In genomic region chr1:235068155-235069121, GRCh38 we compare ENCODE assay signal across 1 cellular context.
A peak's percentile ranks its signal among the peaks of the same experiment; 100 is the strongest.
TF ChIP-seq lines count a peak whose summit lies in the region.

No MANE protein-coding gene starts in this region.

TF ChIP-seq in HepG2, 621 proteins besides CTCF, POLR2A, EP300 and RAD21 (continued from another document and continues in another):
- TF ChIP-seq ZNF710 (CRISPR knock-in tag; IDR thresholded peaks at IDR 0.05; ENCODE audit: borderline replicate concordance), result peak; percentile 67; the same call in 1 of the 2 replicates
- no peak for TF ChIP-seq ZNF441 (CRISPR knock-in tag; IDR thresholded peaks at IDR 0.05; ENCODE audit: borderline replicate concordance)
- TF ChIP-seq ZNF761 (CRISPR knock-in tag; conservative IDR thresholded peaks at IDR 0.05), result no peak
- no peak for TF ChIP-seq ZNF274 (CRISPR knock-in tag; IDR thresholded peaks at IDR 0.05)
- peak; percentile 46; the same call in 1 of the 2 replicates for TF ChIP-seq TFDP1 (CRISPR knock-in tag; IDR thresholded peaks at IDR 0.05; ENCODE audit: borderline replicate concordance)
- no peak for TF ChIP-seq TMF1 (CRISPR knock-in tag; IDR thresholded peaks at IDR 0.05; ENCODE audit: low read depth)
- peak; percentile 24; the same call in 1 of the 2 replicates for TF ChIP-seq ZNF605 (CRISPR knock-in tag; IDR thresholded peaks at IDR 0.05)
- no peak for TF ChIP-seq GTF3A (CRISPR knock-in tag; conservative IDR thresholded peaks at IDR 0.05)
- no peak for TF ChIP-seq PAF1 (CRISPR knock-in tag; IDR thresholded peaks at IDR 0.05)
- TF ChIP-seq LRRFIP1 (CRISPR knock-in tag; conservative IDR thresholded peaks at IDR 0.05), result no peak
- TF ChIP-seq NRL (CRISPR knock-in tag; IDR thresholded peaks at IDR 0.05; ENCODE audit: borderline replicate concordance), result 0 out of 2 replicates have a peak, but pooled peaks have one; percentile 8
- peak; percentile 52; the same call in 1 of the 2 replicates for TF ChIP-seq ARID4A (CRISPR knock-in tag; IDR thresholded peaks at IDR 0.05; ENCODE audit: borderline replicate concordance)
- no peak for TF ChIP-seq ZNF850 (CRISPR knock-in tag; conservative IDR thresholded peaks at IDR 0.05)
- TF ChIP-seq NCOA5 (CRISPR knock-in tag; IDR thresholded peaks at IDR 0.05), result 0 out of 2 replicates have a peak, but pooled peaks have one; percentile 33
- TF ChIP-seq AGO2 (optimal IDR thresholded peaks at IDR 0.05; ENCODE audit: low read depth, low read length), result peak; percentile 65
- peak; percentile 84 for TF ChIP-seq CCDC6 (CRISPR knock-in tag; IDR thresholded peaks at IDR 0.05)
- no peak for TF ChIP-seq ZNF772 (CRISPR knock-in tag; IDR thresholded peaks at IDR 0.05)
- peak in 1 of 2 experiments; percentile 64; a peak in 1 of 4 replicates for TF ChIP-seq REST (IDR thresholded peaks at IDR 0.05; ENCODE audit: borderline replicate concordance in 1 of 2, low read depth in 1 of 2, low read length in 2 of 2)
- TF ChIP-seq ZNF564 (CRISPR knock-in tag; IDR thresholded peaks at IDR 0.05), result no peak
- TF ChIP-seq ZNF652 (CRISPR knock-in tag; IDR thresholded peaks at IDR 0.05; ENCODE audit: borderline replicate concordance, low read depth), result 0 out of 2 replicates have a peak, but pooled peaks have one; percentile 45
- TF ChIP-seq THYN1 (CRISPR knock-in tag; IDR thresholded peaks at IDR 0.05; ENCODE audit: borderline replicate concordance, low read depth), result no peak
- TF ChIP-seq U2AF2 (IDR thresholded peaks at IDR 0.05; ENCODE audit: low read depth, low read length), result no peak
- peak; percentile 89 for TF ChIP-seq BCL6 (CRISPR knock-in tag; IDR thresholded peaks at IDR 0.05)
- TF ChIP-seq ZNF503 (CRISPR knock-in tag; IDR thresholded peaks at IDR 0.05), result peak; percentile 69; the same call in 1 of the 2 replicates
- TF ChIP-seq JDP2 (CRISPR knock-in tag; IDR thresholded peaks at IDR 0.05; ENCODE audit: borderline replicate concordance), result no peak
- no peak for TF ChIP-seq CENPBD1 (CRISPR knock-in tag; IDR thresholded peaks at IDR 0.05; ENCODE audit: borderline replicate concordance, low read depth)
- TF ChIP-seq NAIF1 (CRISPR knock-in tag; IDR thresholded peaks at IDR 0.05; ENCODE audit: borderline replicate concordance), result peak; percentile 38; the same call in 1 of the 2 replicates
- TF ChIP-seq ZNF749 (CRISPR knock-in tag; IDR thresholded peaks at IDR 0.05; ENCODE audit: borderline replicate concordance), result no peak
- TF ChIP-seq THAP11 (CRISPR knock-in tag; IDR thresholded peaks at IDR 0.05), result peak; percentile 61
- TF ChIP-seq NR1H2 (CRISPR knock-in tag; IDR thresholded peaks at IDR 0.05; ENCODE audit: borderline replicate concordance, low read depth), result no peak
- TF ChIP-seq ZBTB8A (CRISPR knock-in tag; IDR thresholded peaks at IDR 0.05; ENCODE audit: borderline replicate concordance, low read depth), result no peak
- TF ChIP-seq MTA3 (CRISPR knock-in tag; IDR thresholded peaks at IDR 0.05), result no peak
- TF ChIP-seq NBN (conservative IDR thresholded peaks at IDR 0.05), result no peak
- TF ChIP-seq SYNCRIP (IDR thresholded peaks at IDR 0.05; ENCODE audit: insufficient read depth, low read depth, low read length), result no peak
- no peak for TF ChIP-seq ZNF512B (CRISPR knock-in tag; IDR thresholded peaks at IDR 0.05; ENCODE audit: borderline replicate concordance)
- no peak for TF ChIP-seq SIN3B (IDR thresholded peaks at IDR 0.05; ENCODE audit: low read length)
- TF ChIP-seq ZNF674 (CRISPR knock-in tag; IDR thresholded peaks at IDR 0.05; ENCODE audit: low read depth), result no peak
- TF ChIP-seq MIER3 (CRISPR knock-in tag; IDR thresholded peaks at IDR 0.05; ENCODE audit: borderline replicate concordance), result peak; percentile 90
- no peak for TF ChIP-seq MXD1 (CRISPR knock-in tag; IDR thresholded peaks at IDR 0.05)
- TF ChIP-seq ZMAT5 (CRISPR knock-in tag; IDR thresholded peaks at IDR 0.05; ENCODE audit: borderline replicate concordance, low read depth), result no peak
- peak; percentile 58; the same call in 1 of the 2 replicates for TF ChIP-seq TAF1 (CRISPR knock-in tag; IDR thresholded peaks at IDR 0.05)
- TF ChIP-seq NKX3-1 (CRISPR knock-in tag; IDR thresholded peaks at IDR 0.05), result peak; percentile 76; the same call in 1 of the 2 replicates
- no peak for TF ChIP-seq ZNF468 (CRISPR knock-in tag; IDR thresholded peaks at IDR 0.05)
- TF ChIP-seq RBFOX2 (IDR thresholded peaks at IDR 0.05; ENCODE audit: low read depth, low read length), result peak; percentile 86
